ENCODE assay signal across 31 cellular contexts in genomic region chr22:38295339-38295738, GRCh38. TPM values are rescaled to one million over a fixed set of nuclear protein-coding genes. Genes with fewer than 3 reads are reported as not detected.
DNase-seq lines count a peak whose midpoint lies in the region; ATAC-seq, FAIRE-seq and TF ChIP-seq lines count a peak whose summit lies in the region.
"Had no signal": no experiment of that assay in that cellular context is flagged by ENCODE, and none has a peak within 500 bp of the region (broad histone marks: within the 10 kb centered on the region; RNA-seq: fewer than 3 reads in every experiment).

No MANE protein-coding gene starts in this region.

- H3K9me2 ChIP-seq in GM23338 (ENCODE audit: insufficient read depth) = no peaks in the 10 kb centered on the region

- no peak overlapping the region for H3K4me3 Mint-ChIP-seq in GM23338
- no peak overlapping the region for H3K4me3 Mint-ChIP-seq in T-helper 17 cell
- H3K4me3 Mint-ChIP-seq in stimulated activated naive B cell treated with anti-CD40 and anti-IgM and Interleukin-4, amounts not matched to agents 10 μg/mL and 1 μg/mL and 100 μg/mL, for 72 hours = no peak overlapping the region
- H3K4me3 Mint-ChIP-seq: activated CD8-positive, alpha-beta memory T cell treated with anti-CD3 and anti-CD28 coated beads, Interleukin-2, amount 10 ng/mL, durations not matched to agents 7 days and 5 days; brain; nephron progenitor cell had no signal

- H3K4me2 ChIP-seq in GM23338 (no peak overlapping the region), H1 (ENCODE audit: insufficient read depth in 1 of 2, low read depth in 2 of 2, low read length in 2 of 2) (no peak overlapping the region)

- H2BK5ac ChIP-seq in H1 (ENCODE audit: low read depth, low read length) = no peak overlapping the region; the same call in 1 of the 2 replicates

- no peak overlapping the region for H2AFZ ChIP-seq in GM23338
- no peak overlapping the region for H2AFZ ChIP-seq in H1 (ENCODE audit: low read length)

- H4K20me1 ChIP-seq in GM23338 (replicated peaks; ENCODE audit: insufficient read depth) (peaks cover 35% of the 10 kb centered on the region), H1 (replicated peaks in 1 of 2; ENCODE audit: control insufficient read depth in 1 of 2, insufficient read depth in 2 of 2, low read length in 2 of 2) (peaks cover 29 to 49% of the 10 kb centered on the region in 2 experiments)

- H3K36me3 Mint-ChIP-seq in GM23338 (ENCODE audit: low read depth) = peaks cover 90% of the 10 kb centered on the region
- H3K36me3 Mint-ChIP-seq in T-helper 17 cell (ENCODE audit: low read depth) = peaks cover 7% of the 10 kb centered on the region
- H3K36me3 Mint-ChIP-seq in stimulated activated naive B cell treated with anti-CD40 and anti-IgM and Interleukin-4, amounts not matched to agents 10 μg/mL and 1 μg/mL and 100 μg/mL, for 72 hours = peaks cover 37 to 59% of the 10 kb centered on the region in 2 donors

- H3F3A ChIP-seq in GM23338 (replicated peaks; ENCODE audit: low read depth) = peaks cover 48% of the 10 kb centered on the region; the same call in 1 of the 2 replicates

- H3K27ac ChIP-seq in GM23338 (ENCODE audit: low read depth) (peak overlapping the region; percentile 55; the same call in 1 of the 2 replicates), H1 (ENCODE audit: low read depth, low read length) (no peak overlapping the region), small intestine (ENCODE audit: low read depth in 1 of 2, low read length in 1 of 2) (no peak overlapping the region)
- H3K27ac ChIP-seq: thyroid gland had no signal

- H3K23me2 ChIP-seq in H1 (ENCODE audit: low read depth, low read length) = no peaks in the 10 kb centered on the region

- no peak overlapping the region for H4K5ac ChIP-seq in H1 (ENCODE audit: insufficient read length, low read depth, low read length)

- H2BK15ac ChIP-seq in H1 (ENCODE audit: low read length) = no peak overlapping the region

- peaks cover 15% of the 10 kb centered on the region; the same call in 1 of the 2 replicates for H3K79me2 ChIP-seq in GM23338 (replicated peaks; ENCODE audit: insufficient read depth)
- H3K79me2 ChIP-seq in H1 (ENCODE audit: control insufficient read depth in 1 of 2, insufficient read depth in 2 of 2, low read length in 2 of 2) = peaks cover 0 to 7% of the 10 kb centered on the region in 2 experiments; a peak in 1 of 4 replicates

- DNase-seq in GM23338 (ENCODE audit: low spot score) (no peak), T-helper 17 cell (no peak), H1 (ENCODE audit: low read depth in 1 of 2, low spot score in 2 of 2) (no peak), SW 1271 (lab: John Stamatoyannopoulos, UW) (no peak), small intestine (no peak), GM03348 (ENCODE audit: low spot score) (no peak), Ammon's horn (ENCODE audit: low spot score) (no peak)
- DNase-seq in stimulated activated naive B cell treated with anti-CD40 and anti-IgM and Interleukin-4, amounts not matched to agents 10 μg/mL and 1 μg/mL and 100 μg/mL, for 72 hours = no peak
- DNase-seq: activated CD4-positive, CD25-positive, alpha-beta regulatory T cell; activated CD8-positive, alpha-beta memory T cell treated with anti-CD3 and anti-CD28 coated beads, Interleukin-2, amount 10 ng/mL, durations not matched to agents 7 days and 5 days; activated gamma-delta T cell treated with Interleukin-2 at 50 U/mL for 16 hours; activated T-cell treated with anti-CD3 and anti-CD28 coated beads, Interleukin-2, amount 50 U/mL, for 48 hours; adrenal gland; C1 segment of cervical spinal cord; COR-L47; DMS53; mesenchymal stem cell; NCI-H1048; NCI-H1694; NCI-H446 treated with DMSO at 0.1 percent for 48 hours; nephron progenitor cell; ovary; retina; RPMI8226; stimulated activated naive CD8-positive, alpha-beta T cell treated with anti-CD3 and anti-CD28 coated beads, Interleukin-15, Interleukin-2, amounts not matched to agents 100 U/mL and 50 U/mL, for 24 hours; thyroid gland had no signal

- H2BK20ac ChIP-seq in H1 (ENCODE audit: low read length) = no peak overlapping the region

- no peak overlapping the region for H2BK120ac ChIP-seq in H1 (replicated peaks; ENCODE audit: low read depth, low read length)

- H2AK5ac ChIP-seq in H1 (ENCODE audit: low read depth, low read length) = no peak overlapping the region

- no peak overlapping the region for H2BK12ac ChIP-seq in H1 (ENCODE audit: low read depth, low read length)

- H3K27me3 Mint-ChIP-seq in GM23338 (ENCODE audit: insufficient read depth, low read depth, poor library complexity) (peaks cover 15% of the 10 kb centered on the region), T-helper 17 cell (no peaks in the 10 kb centered on the region)
- no peaks in the 10 kb centered on the region for H3K27me3 Mint-ChIP-seq in stimulated activated naive B cell treated with anti-CD40 and anti-IgM and Interleukin-4, amounts not matched to agents 10 μg/mL and 1 μg/mL and 100 μg/mL, for 72 hours
- H3K27me3 Mint-ChIP-seq: activated CD8-positive, alpha-beta memory T cell treated with anti-CD3 and anti-CD28 coated beads, Interleukin-2, amount 10 ng/mL, durations not matched to agents 7 days and 5 days had no signal

- no peak overlapping the region for H4K91ac ChIP-seq in H1 (replicated peaks; ENCODE audit: insufficient read length, low read length)

- no peak overlapping the region for H3K18ac ChIP-seq in H1 (ENCODE audit: extremely low read depth, low read length)

- no peak overlapping the region for H3K27ac Mint-ChIP-seq in GM23338
- H3K27ac Mint-ChIP-seq in T-helper 17 cell = peak overlapping the region; percentile 19
- H3K27ac Mint-ChIP-seq in stimulated activated naive B cell treated with anti-CD40 and anti-IgM and Interleukin-4, amounts not matched to agents 10 μg/mL and 1 μg/mL and 100 μg/mL, for 72 hours = peak overlapping the region; percentile 38
- H3K27ac Mint-ChIP-seq: activated CD8-positive, alpha-beta memory T cell treated with anti-CD3 and anti-CD28 coated beads, Interleukin-2, amount 10 ng/mL, durations not matched to agents 7 days and 5 days had no signal

- peaks cover 11% of the 10 kb centered on the region for H3K4me1 Mint-ChIP-seq in GM23338
- peaks cover 4% of the 10 kb centered on the region for H3K4me1 Mint-ChIP-seq in T-helper 17 cell
- H3K4me1 Mint-ChIP-seq in stimulated activated naive B cell treated with anti-CD40 and anti-IgM and Interleukin-4, amounts not matched to agents 10 μg/mL and 1 μg/mL and 100 μg/mL, for 72 hours = peaks cover 0 to 3% of the 10 kb centered on the region in 2 donors
- H3K4me1 Mint-ChIP-seq: activated CD8-positive, alpha-beta memory T cell treated with anti-CD3 and anti-CD28 coated beads, Interleukin-2, amount 10 ng/mL, durations not matched to agents 7 days and 5 days; brain; nephron progenitor cell had no signal

- no peak overlapping the region for H3K14ac ChIP-seq in H1 (ENCODE audit: insufficient read length)

- H3K23ac ChIP-seq in H1 (ENCODE audit: insufficient read length) = no peak overlapping the region

- H3K36me3 ChIP-seq in GM23338 (ENCODE audit: insufficient read depth) (peaks cover 43% of the 10 kb centered on the region), H1 (ENCODE audit: control insufficient read depth in 2 of 4, insufficient read depth in 4 of 4, low read length in 3 of 4) (peaks cover 63 to 86% (median 80%) of the 10 kb centered on the region in 4 experiments), small intestine (ENCODE audit: control insufficient read depth in 2 of 2, insufficient read depth in 2 of 2, low read length in 2 of 2) (peaks cover 8 to 22% of the 10 kb centered on the region in 2 donors)
- H3K36me3 ChIP-seq: ovary had no signal

- TF ChIP-seq CTCF in GM23338 (conservative IDR thresholded peaks at IDR 0.05; ENCODE audit: low read depth in 2 of 2) = no peak
- no peak for TF ChIP-seq CTCF in H1 (IDR thresholded peaks at IDR 0.05; ENCODE audit: control extremely low read depth in 1 of 3, insufficient read depth in 1 of 3, low read depth in 1 of 3, low read length in 3 of 3)

- TF ChIP-seq EP300 in H1 (IDR thresholded peaks at IDR 0.05; ENCODE audit: borderline replicate concordance in 1 of 2, low read depth in 2 of 2, low read length in 2 of 2) = no peak

- H3K9me3 ChIP-seq in T-helper 17 cell (ENCODE audit: control insufficient read depth, low read length, poor library complexity, severe bottlenecking) (no peaks in the 10 kb centered on the region), H1 (ENCODE audit: insufficient read depth in 2 of 2, low read depth in 1 of 2, low read length in 1 of 2) (no peaks in the 10 kb centered on the region), small intestine (ENCODE audit: control insufficient read depth, low read depth) (no peaks in the 10 kb centered on the region)
- H3K9me3 ChIP-seq: adrenal gland, ovary, thyroid gland had no signal

- CTCF ChIA-PET in H1 (lab: Charles Lee; ENCODE audit: partially characterized antibody) = interaction anchor here (0.8 to 2.6 kb wide), 9 partner anchors 10 to 195 kb away, joined by 3 to 18 read pairs (median 3); partner anchors contain the start of gene TMEM184B

- H3K56ac ChIP-seq in H1 (replicated peaks; ENCODE audit: insufficient read length, low read depth, low read length) = no peak overlapping the region

- H3K27me3 ChIP-seq in GM23338 (ENCODE audit: insufficient read depth) (no peaks in the 10 kb centered on the region), H1 (replicated peaks in 1 of 4; ENCODE audit: control insufficient read depth in 3 of 4, extremely low read depth in 1 of 4, insufficient read depth in 3 of 4, low read length in 3 of 4) (no peaks in the 10 kb centered on the region), small intestine (ENCODE audit: control insufficient read depth in 2 of 2, insufficient read depth in 2 of 2, low read length in 2 of 2) (no peaks in the 10 kb centered on the region)
- H3K27me3 ChIP-seq: adrenal gland, ovary, thyroid gland had no signal

- H3K4me1 ChIP-seq in GM23338 (ENCODE audit: insufficient read depth) (no peaks in the 10 kb centered on the region; the same call in 1 of the 2 replicates), H1 (replicated peaks in 1 of 4; ENCODE audit: control insufficient read depth in 3 of 4, insufficient read depth in 4 of 4, low read length in 3 of 4) (peaks cover 0 to 1% (median 0%) of the 10 kb centered on the region in 4 experiments; a peak in 3 of 7 replicates), small intestine (ENCODE audit: control insufficient read depth in 2 of 2, insufficient read depth in 1 of 2, low read depth in 1 of 2, low read length in 1 of 2) (no peaks in the 10 kb centered on the region)

- no peak for ATAC-seq in GM23338
- no peak for ATAC-seq in T-helper 17 cell
- ATAC-seq in stimulated activated naive B cell treated with anti-CD40 and anti-IgM and Interleukin-4, amounts not matched to agents 10 μg/mL and 1 μg/mL and 100 μg/mL, for 72 hours (replicated peaks) = no peak
- ATAC-seq: activated CD8-positive, alpha-beta memory T cell treated with anti-CD3 and anti-CD28 coated beads, Interleukin-2, amount 10 ng/mL, durations not matched to agents 7 days and 5 days; left lobe of liver; stimulated activated naive CD8-positive, alpha-beta T cell treated with anti-CD3 and anti-CD28 coated beads, Interleukin-15, Interleukin-2, amounts not matched to agents 100 U/mL and 50 U/mL, for 24 hours had no signal

- no peak overlapping the region for H3K9ac ChIP-seq in H1 (replicated peaks in 1 of 4; ENCODE audit: extremely low read depth in 1 of 4, low read depth in 3 of 4, low read length in 3 of 4)

- peaks cover 7% of the 10 kb centered on the region; the same call in 1 of the 2 replicates for H3K79me1 ChIP-seq in H1 (ENCODE audit: low read depth, low read length)

- POLR2A ChIA-PET in H1 (lab: Charles Lee; ENCODE audit: partially characterized antibody) = interaction anchor here (0.8 to 3.7 kb wide), 8 partner anchors 10 to 257 kb away, joined by 3 to 12 read pairs (median 4); no protein-coding TSS in a partner anchor

- peak overlapping the region; percentile 57; the same call in 1 of the 2 replicates for H4K8ac ChIP-seq in H1 (ENCODE audit: extremely low read depth, insufficient read depth, low read length)

- H3K4ac ChIP-seq in H1 (replicated peaks; ENCODE audit: insufficient read length, low read depth, low read length) = no peak overlapping the region

- FAIRE-seq in H1 (lab: Jason Lieb, UNC) = no peak
- no peak for FAIRE-seq in small intestine (lab: Jason Lieb, UNC)
- FAIRE-seq: islet of Langerhans, TTC549 had no signal

- no peak for TF ChIP-seq RAD21 in H1 (IDR thresholded peaks at IDR 0.05 in 1 of 2, conservative IDR thresholded peaks at IDR 0.05 in 1 of 2; ENCODE audit: low read depth in 2 of 2, low read length in 2 of 2)

- whole genome bisulfite sequencing in H1 (ENCODE audit: extremely low coverage in 1 of 2, insufficient coverage in 1 of 2, insufficient read length in 1 of 2, insufficient replicate concordance in 2 of 2, low coverage in 1 of 2, low lambda C conversion rate in 2 of 2, missing lambda C conversion rate in 1 of 2), 2 experiments = 89% methylated on average over 6 of the region's 6 CpGs; no CpG with 5 or more reads in 1 of the 2 experiments
- 93 to 95% (median 94%) methylated on average over 2 to 6 of the region's 6 CpGs for WGBS in small intestine, 3 donors

- no peak overlapping the region for H3K4me3 ChIP-seq in GM23338
- no peak overlapping the region for H3K4me3 ChIP-seq in H1 (ENCODE audit: extremely low read depth in 1 of 4, insufficient read depth in 2 of 4, low read depth in 3 of 4, low read length in 4 of 4)
- no peak overlapping the region for H3K4me3 ChIP-seq in small intestine (ENCODE audit: low read depth in 1 of 2, low read length in 2 of 2)
- H3K4me3 ChIP-seq: adrenal gland, ovary, skin epidermis, thyroid gland had no signal

- TF ChIP-seq POLR2A in H1 (IDR thresholded peaks at IDR 0.05; ENCODE audit: control extremely low read depth in 1 of 2, low read depth in 2 of 2, low read length in 2 of 2) = no peak

- no peaks in the 10 kb centered on the region for H3K9me3 Mint-ChIP-seq in GM23338
- no peaks in the 10 kb centered on the region for H3K9me3 Mint-ChIP-seq in stimulated activated naive B cell treated with anti-CD40 and anti-IgM and Interleukin-4, amounts not matched to agents 10 μg/mL and 1 μg/mL and 100 μg/mL, for 72 hours
- H3K9me3 Mint-ChIP-seq: brain, nephron progenitor cell had no signal

RNA-seq across cellular contexts. Expression of gene CSNK1E, which starts 21.9 kb away (rescaled TPM):
- total RNA-seq in GM23338 (2014; rRNA removed; shearing (Covaris generic)) = 233 and 259 TPM in 2 replicates
- polyA plus RNA-seq in GM23338 (2016; fragmentation: Nextera tagmentation; extraction: Ambion mirVana) = 180 and 189 TPM in 2 replicates
- total RNA-seq in T-helper 17 cell = 100 to 1,000 TPM; 157 to 174 TPM
- 244 and 247 TPM in 2 replicates for total RNA-seq in H1 (2021; fragmentation: NEBNext Ultra II Directional; extraction: Animal tissue kit (Norgen Biotek cat#: 25700))
- polyA plus RNA-seq in H1 (2011; rRNA removed) = 263 and 387 TPM in 2 replicates
- polyA plus RNA-seq in H1 (2011; cell fraction: cytosol; rRNA removed) = 335 TPM
- 537 TPM for polyA plus RNA-seq in H1 (2011; cell fraction: nucleus; rRNA removed)
- 185 to 231 TPM (median 213 TPM) in 4 replicates for polyA plus RNA-seq in H1 (2012, experiment 1 of 2)
- polyA plus RNA-seq in H1 (2012, experiment 2 of 2) = 133 TPM
- 177 TPM for polyA plus RNA-seq in H1 (2013, experiment 1 of 2)
- polyA plus RNA-seq in H1 (2013, experiment 2 of 2) = 168 TPM
- polyA minus RNA-seq in H1 (2011; rRNA and poly(A)+ RNA removed) = 183 and 358 TPM in 2 replicates
- polyA minus RNA-seq in H1 (2011; cell fraction: cytosol; rRNA and poly(A)+ RNA removed) = 170 TPM
- polyA minus RNA-seq in H1 (2011; cell fraction: nucleus; rRNA and poly(A)+ RNA removed) = 213 TPM
- 10 to 100 TPM; 19.0 to 71.8 (median 21.6) TPM for polyA plus RNA-seq in small intestine

RNA-seq across cellular contexts. Expression of gene TMEM184B, which starts 22.5 kb away (rescaled TPM):
- total RNA-seq in GM23338 (2014; rRNA removed; shearing (Covaris generic)) = 76.5 and 95.1 TPM in 2 replicates
- polyA plus RNA-seq in GM23338 (2016; fragmentation: Nextera tagmentation; extraction: Ambion mirVana) = 40.7 and 42.2 TPM in 2 replicates
- 10 to 100 TPM; 53.3 TPM for total RNA-seq in T-helper 17 cell
- 79.9 and 81.0 TPM in 2 replicates for total RNA-seq in H1 (2021; fragmentation: NEBNext Ultra II Directional; extraction: Animal tissue kit (Norgen Biotek cat#: 25700))
- polyA plus RNA-seq in H1 (2011; rRNA removed) = 41.6 and 70.6 TPM in 2 replicates
- polyA plus RNA-seq in H1 (2011; cell fraction: cytosol; rRNA removed) = 29.5 TPM
- 55.9 TPM for polyA plus RNA-seq in H1 (2011; cell fraction: nucleus; rRNA removed)
- polyA plus RNA-seq in H1 (2012, experiment 1 of 2) = 34.1 to 60.3 TPM (median 56.8 TPM) in 4 replicates
- polyA plus RNA-seq in H1 (2012, experiment 2 of 2) = 49.3 TPM
- polyA plus RNA-seq in H1 (2013, experiment 1 of 2) = 57.6 TPM
- polyA plus RNA-seq in H1 (2013, experiment 2 of 2) = 64.6 TPM
- polyA minus RNA-seq in H1 (2011; rRNA and poly(A)+ RNA removed) = 31.7 and 53.2 TPM in 2 replicates
- 60.0 TPM for polyA minus RNA-seq in H1 (2011; cell fraction: cytosol; rRNA and poly(A)+ RNA removed)
- polyA minus RNA-seq in H1 (2011; cell fraction: nucleus; rRNA and poly(A)+ RNA removed) = 32.2 TPM
- polyA plus RNA-seq in small intestine = 10 to 100 TPM in 1 of 3 donors, 1 to 10 TPM in 2; 7.3 to 31.9 (median 8.7) TPM
